ENCODE assay signal across 8 cellular contexts in the genomic region with DNA sequence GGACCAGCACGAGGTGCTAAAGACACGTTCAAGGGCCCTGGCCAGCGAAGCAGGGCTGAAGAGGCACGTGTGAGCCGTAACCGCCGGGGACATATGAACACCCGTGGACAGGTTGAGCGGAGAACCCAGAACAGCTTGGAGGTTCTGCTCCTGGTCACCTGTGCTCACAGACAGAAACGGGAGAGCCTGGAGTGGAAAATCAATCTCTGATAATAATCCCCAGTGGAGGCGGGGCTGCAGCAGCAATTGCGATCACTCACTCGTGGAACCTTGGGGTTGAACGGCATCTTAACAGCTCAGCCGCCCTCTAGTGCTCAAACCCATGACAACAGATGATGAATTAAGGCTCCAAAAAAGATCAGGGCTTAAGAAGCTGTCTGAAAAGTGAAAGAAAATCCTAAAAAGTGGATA. TPM values are rescaled to one million over a fixed set of nuclear protein-coding genes. Genes with fewer than 3 reads are reported as not detected.
DNase-seq lines count a peak whose midpoint lies in the region; ATAC-seq and TF ChIP-seq lines count a peak whose summit lies in the region.

No MANE protein-coding gene starts in this region.

- no peak overlapping the region for H3K4me2 ChIP-seq in IMR-90 (ENCODE audit: low read depth, low read length)

- no peak overlapping the region for H2AFZ ChIP-seq in IMR-90 (replicated peaks; ENCODE audit: low read length, poor library complexity)

- TF ChIP-seq POLR2A in IMR-90 (IDR thresholded peaks at IDR 0.05; ENCODE audit: low read depth, low read length) (no peak), prostate gland (IDR thresholded peaks at IDR 0.05) (no peak)

- no peak overlapping the region for H3K56ac ChIP-seq in IMR-90 (ENCODE audit: extremely low read depth, insufficient read depth, low read length)

- H3K36me3 Mint-ChIP-seq in activated CD4-positive, alpha-beta memory T cell treated with anti-CD3 and anti-CD28 coated beads for 36 hours = peaks cover 13% of the 10 kb centered on the region
- peaks cover 14% of the 10 kb centered on the region for H3K36me3 Mint-ChIP-seq in type B pancreatic cell

- no peak overlapping the region for H3K27ac Mint-ChIP-seq in activated CD4-positive, alpha-beta memory T cell treated with anti-CD3 and anti-CD28 coated beads for 36 hours
- no peak overlapping the region for H3K27ac Mint-ChIP-seq in type B pancreatic cell

- no peak overlapping the region for H2BK20ac ChIP-seq in IMR-90 (ENCODE audit: low read depth, low read length)

- DNase-seq in DMS114 treated with DMSO at 0.1 percent for 48 hours (lab: John Stamatoyannopoulos, UW; ENCODE audit: unreplicated experiment) (peak; percentile 6), IMR-90 (peak; percentile 23), foreskin fibroblast (peak; percentile 23 to 59), type B pancreatic cell (ENCODE audit: extremely low spot score, unreplicated experiment) (no peak), prostate gland (ENCODE audit: low spot score) (no peak)
- DNase-seq in activated CD4-positive, alpha-beta memory T cell treated with anti-CD3 and anti-CD28 coated beads for 36 hours = peak; percentile 61

- 75% methylated on average over 5 of the region's 15 CpGs; no CpG with 5 or more reads in 1 of the 2 experiments for WGBS in IMR-90 (ENCODE audit: extremely low coverage in 2 of 2, insufficient read length in 1 of 2), 2 experiments
- 66% methylated on average over 15 of the region's 15 CpGs for WGBS in prostate gland

- no peak overlapping the region for H2BK5ac ChIP-seq in IMR-90 (ENCODE audit: low read depth, low read length, poor library complexity, severe bottlenecking)

- POLR2A ChIA-PET in IMR-90 (lab: Charles Lee; ENCODE audit: unreplicated experiment) = interaction anchor here (0.6 kb wide), 1 partner anchor 400 kb away, joined by 10 read pairs; no protein-coding TSS in a partner anchor
- POLR2A ChIA-PET in activated CD4-positive, alpha-beta memory T cell treated with anti-CD3 and anti-CD28 coated beads for 36 hours (lab: Charles Lee) = interaction anchor here (1.0 kb wide), 1 partner anchor 140 kb away, joined by 3 read pairs; no protein-coding TSS in a partner anchor

- H3K27ac ChIP-seq in IMR-90 (ENCODE audit: insufficient read depth, low read length) (no peak overlapping the region), prostate gland (no peak overlapping the region)

- H4K91ac ChIP-seq in IMR-90 (ENCODE audit: insufficient read depth, low read depth, low read length) = no peak overlapping the region

- H3K9ac ChIP-seq in IMR-90 (ENCODE audit: low read depth, low read length) = no peak overlapping the region

- TF ChIP-seq CTCF in IMR-90 (conservative IDR thresholded peaks at IDR 0.05; ENCODE audit: low read depth, low read length) (peak; percentile 28; the same call in 1 of the 2 replicates), foreskin fibroblast (IDR thresholded peaks at IDR 0.05; ENCODE audit: low read depth, low read length) (peak; percentile 33), type B pancreatic cell (conservative IDR thresholded peaks at IDR 0.05) (peak; percentile 64), prostate gland (IDR thresholded peaks at IDR 0.05) (peak in 1 of 4 experiments; percentile 9)

- peaks cover 75% of the 10 kb centered on the region for H3K36me3 ChIP-seq in IMR-90 (ENCODE audit: control insufficient read depth, insufficient read depth, low read length)
- peaks cover 10 to 26% of the 10 kb centered on the region in 2 donors for H3K36me3 ChIP-seq in prostate gland

- H3K9me3 Mint-ChIP-seq in activated CD4-positive, alpha-beta memory T cell treated with anti-CD3 and anti-CD28 coated beads for 36 hours = no peaks in the 10 kb centered on the region
- no peaks in the 10 kb centered on the region for H3K9me3 Mint-ChIP-seq in type B pancreatic cell

- no TSS peak for BruUV-seq in IMR-90 (replicated peaks; lab: Mats Ljungman, UMichigan)

- CTCF ChIA-PET in IMR-90 (lab: Yijun Ruan, JAX) = interaction anchor here (0.5 to 0.6 kb wide), 3 partner anchors 61 to 318 kb away, joined by 4 to 6 read pairs (median 5); no protein-coding TSS in a partner anchor
- CTCF ChIA-PET in activated CD4-positive, alpha-beta memory T cell treated with anti-CD3 and anti-CD28 coated beads for 36 hours (lab: Charles Lee) = interaction anchor here (0.6 to 8.9 kb wide), 23 partner anchors 9 to 264 kb away, joined by 3 to 123 read pairs (median 4); no protein-coding TSS in a partner anchor

- no peak overlapping the region for H4K8ac ChIP-seq in IMR-90 (ENCODE audit: low read depth in 2 of 2, low read length in 2 of 2)

- dilution Hi-C loops in IMR-90 (cut with HindIII; ENCODE audit: low sequenced_read_pairs, unreplicated experiment) = no loop called here

- H2AK9ac ChIP-seq in IMR-90 (replicated peaks; ENCODE audit: low read depth, low read length, poor library complexity) = no peak overlapping the region

- no peak overlapping the region for H2AK5ac ChIP-seq in IMR-90 (ENCODE audit: low read depth, low read length)

- H3K4me1 Mint-ChIP-seq in activated CD4-positive, alpha-beta memory T cell treated with anti-CD3 and anti-CD28 coated beads for 36 hours (ENCODE audit: low read depth) = peaks cover 20% of the 10 kb centered on the region
- peaks cover 6% of the 10 kb centered on the region for H3K4me1 Mint-ChIP-seq in type B pancreatic cell (ENCODE audit: unreplicated experiment)

- H3K79me1 ChIP-seq in IMR-90 (ENCODE audit: low read depth in 1 of 2, low read length in 2 of 2) = peaks cover 0 to 11% of the 10 kb centered on the region in 2 experiments; a peak in 2 of 4 replicates

- TF ChIP-seq RAD21 in IMR-90 (IDR thresholded peaks at IDR 0.05; ENCODE audit: low read length) = peak; percentile 39

- no peaks in the 10 kb centered on the region for H3K27me3 Mint-ChIP-seq in activated CD4-positive, alpha-beta memory T cell treated with anti-CD3 and anti-CD28 coated beads for 36 hours
- no peaks in the 10 kb centered on the region for H3K27me3 Mint-ChIP-seq in type B pancreatic cell

- H3K4me3 ChIP-seq in IMR-90 (ENCODE audit: insufficient read depth, low read depth, low read length) (no peak overlapping the region), foreskin fibroblast (ENCODE audit: low read depth in 1 of 2, low read length in 2 of 2) (no peak overlapping the region), prostate gland (no peak overlapping the region)

- no peak overlapping the region for H3K4me3 Mint-ChIP-seq in activated CD4-positive, alpha-beta memory T cell treated with anti-CD3 and anti-CD28 coated beads for 36 hours
- H3K4me3 Mint-ChIP-seq in type B pancreatic cell = no peak overlapping the region

- ATAC-seq in IMR-90 (ENCODE audit: low read depth) (no peak; the same call in 1 of the 2 replicates), GM18907 (IDR thresholded peaks at IDR 0.05; ENCODE audit: unreplicated experiment) (no peak), GM19397 (IDR thresholded peaks at IDR 0.05; ENCODE audit: unreplicated experiment) (no peak)

- intact Hi-C loops in IMR-90 (cut with micrococcal nuclease) (no loop called here), prostate gland (cut with DNase I) (no loop called here)
- intact Hi-C loops in activated CD4-positive, alpha-beta memory T cell treated with anti-CD3 and anti-CD28 coated beads for 36 hours (cut with micrococcal nuclease) = no loop called here

- H4K5ac ChIP-seq in IMR-90 (ENCODE audit: low read depth, low read length) = no peak overlapping the region

- peaks cover 10% of the 10 kb centered on the region; the same call in 1 of the 2 replicates for H4K20me1 ChIP-seq in IMR-90 (ENCODE audit: insufficient read depth, low read length)

- no peaks in the 10 kb centered on the region; the same call in 1 of the 2 replicates for H3K9me1 ChIP-seq in IMR-90 (ENCODE audit: insufficient read depth, low read length)

- H2BK15ac ChIP-seq in IMR-90 (ENCODE audit: low read depth, low read length) = no peak overlapping the region

- no peak overlapping the region for H3K18ac ChIP-seq in IMR-90 (ENCODE audit: low read depth, low read length)

- H3K23ac ChIP-seq in IMR-90 (ENCODE audit: low read depth, low read length) = no peak overlapping the region

- no peak overlapping the region for H3K4ac ChIP-seq in IMR-90 (ENCODE audit: low read depth, low read length)

- no peak overlapping the region for H2BK120ac ChIP-seq in IMR-90 (ENCODE audit: low read depth, low read length)

- H3K27me3 ChIP-seq in IMR-90 (ENCODE audit: control insufficient read depth, insufficient read depth, low read length) (no peaks in the 10 kb centered on the region), prostate gland (replicated peaks; ENCODE audit: insufficient read depth) (no peaks in the 10 kb centered on the region)

- no peak overlapping the region for H3K14ac ChIP-seq in IMR-90 (replicated peaks; ENCODE audit: low read depth, low read length)

- H3K9me3 ChIP-seq in IMR-90 (ENCODE audit: control insufficient read depth, insufficient read depth, low read length) (no peaks in the 10 kb centered on the region), prostate gland (no peaks in the 10 kb centered on the region)

- in situ Hi-C loops in IMR-90 (cut with MboI; ENCODE audit: low sequenced_read_pairs) = loop anchor here (10.0 kb wide), 1 partner anchor 167 kb away; no protein-coding TSS in a partner anchor

- peaks cover 2% of the 10 kb centered on the region; the same call in 1 of the 2 replicates for H3K4me1 ChIP-seq in IMR-90 (ENCODE audit: control insufficient read depth, insufficient read depth, low read length)
- H3K4me1 ChIP-seq in prostate gland (replicated peaks) = no peaks in the 10 kb centered on the region

TF ChIP-seq in IMR-90, 13 proteins besides CTCF, POLR2A, EP300 and RAD21 (continues in another document):
- TF ChIP-seq RCOR1 (IDR thresholded peaks at IDR 0.05; ENCODE audit: insufficient replicate concordance, low read length) (no peak), MAFK (IDR thresholded peaks at IDR 0.05; ENCODE audit: low read depth, low read length) (no peak), SMC3 (IDR thresholded peaks at IDR 0.05; ENCODE audit: low read depth, low read length) (peak; percentile 42)
- TF ChIP-seq, protein P1, sequence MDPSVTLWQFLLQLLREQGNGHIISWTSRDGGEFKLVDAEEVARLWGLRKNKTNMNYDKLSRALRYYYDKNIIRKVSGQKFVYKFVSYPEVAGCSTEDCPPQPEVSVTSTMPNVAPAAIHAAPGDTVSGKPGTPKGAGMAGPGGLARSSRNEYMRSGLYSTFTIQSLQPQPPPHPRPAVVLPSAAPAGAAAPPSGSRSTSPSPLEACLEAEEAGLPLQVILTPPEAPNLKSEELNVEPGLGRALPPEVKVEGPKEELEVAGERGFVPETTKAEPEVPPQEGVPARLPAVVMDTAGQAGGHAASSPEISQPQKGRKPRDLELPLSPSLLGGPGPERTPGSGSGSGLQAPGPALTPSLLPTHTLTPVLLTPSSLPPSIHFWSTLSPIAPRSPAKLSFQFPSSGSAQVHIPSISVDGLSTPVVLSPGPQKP (IDR thresholded peaks at IDR 0.05; ENCODE audit: borderline replicate concordance, low read depth, low read length) = no peak

RNA-seq across cellular contexts. Expression of gene WIPI1, which starts 25.6 kb away (rescaled TPM):
- total RNA-seq in IMR-90 (2012; rRNA removed) (74.2 and 129 TPM in 2 replicates), type B pancreatic cell (ENCODE audit: low replicate concordance) (39.0 and 52.2 TPM in 2 replicates), prostate gland (10 to 100 TPM; 24.2 to 37.7 TPM)
- polyA plus RNA-seq in IMR-90 (2012; rRNA removed) = 69.4 and 78.6 TPM in 2 replicates
- polyA plus RNA-seq in IMR-90 (2012; cell fraction: cytosol; rRNA removed) = 45.3 and 55.4 TPM in 2 replicates
- polyA plus RNA-seq in IMR-90 (2012; cell fraction: nucleus; rRNA removed; ENCODE audit: low replicate concordance) = 42.7 and 88.2 TPM in 2 replicates
- total RNA-seq in activated CD4-positive, alpha-beta memory T cell treated with anti-CD3 and anti-CD28 coated beads for 36 hours = 10 to 100 TPM; 27.3 to 27.5 TPM

Comparison
In these comparisons a context has a peak if more than half of its experiments do, and no peak if none do; other contexts are left out.
1. DNase-seq: peak in DMS114 treated with DMSO at 0.1 percent for 48 hours (single experiment), IMR-90 (single experiment), activated CD4-positive, alpha-beta memory T cell treated with anti-CD3 and anti-CD28 coated beads for 36 hours (single experiment) and foreskin fibroblast (2 of 2); none in type B pancreatic cell (single experiment) and prostate gland (single experiment).